ENCODE assay signal across 11 cellular contexts in genomic region chr2:156430236-156430977, GRCh38. TPM values are rescaled to one million over a fixed set of nuclear protein-coding genes. Genes with fewer than 3 reads are reported as not detected.
DNase-seq lines count a peak whose midpoint lies in the region; ATAC-seq, FAIRE-seq and TF ChIP-seq lines count a peak whose summit lies in the region.
"Had no signal": no experiment of that assay in that cellular context is flagged by ENCODE, and none has a peak within 500 bp of the region (broad histone marks: within the 10 kb centered on the region; RNA-seq: fewer than 3 reads in every experiment).

No MANE protein-coding gene starts in this region.

- TF ChIP-seq CTCF in natural killer cell (IDR thresholded peaks at IDR 0.05) (no peak), mammary epithelial cell (conservative IDR thresholded peaks at IDR 0.05 in 1 of 2, IDR thresholded peaks at IDR 0.05 in 1 of 2; ENCODE audit: extremely low read depth in 1 of 2, insufficient read depth in 1 of 2, low read depth in 1 of 2, low read length in 2 of 2) (no peak), upper lobe of right lung (IDR thresholded peaks at IDR 0.05) (no peak)

- H3K9ac ChIP-seq in mammary epithelial cell (ENCODE audit: insufficient read depth, low read length): no peak overlapping the region

- H3K27ac ChIP-seq in mammary epithelial cell (ENCODE audit: insufficient read depth, low read depth, low read length) (no peak overlapping the region), upper lobe of right lung (peak overlapping the region; percentile 8)

- intact Hi-C loops in natural killer cell (cut with micrococcal nuclease): no loop called here
- intact Hi-C loops in mammary epithelial cell (cut with micrococcal nuclease): no loop called here
- intact Hi-C loops in upper lobe of right lung (cut with DNase I): no loop called here
- intact Hi-C loops in posterior vena cava (cut with DNase I): no loop called here

- dilution Hi-C loops in mammary epithelial cell (cut with HindIII; ENCODE audit: low sequenced_read_pairs): loop anchor here (25.0 kb wide), 1 partner anchor 807 kb away; no protein-coding TSS in a partner anchor

- H3K4me3 ChIP-seq in mammary epithelial cell (replicated peaks in 1 of 3; ENCODE audit: insufficient read depth in 1 of 3, low read depth in 2 of 3, low read length in 3 of 3) (no peak overlapping the region), upper lobe of right lung (no peak overlapping the region)

- CTCF ChIA-PET in mammary epithelial cell (lab: Charles Lee; ENCODE audit: low non-redundant PET): no interaction called here

- FAIRE-seq in HTR-8/SVneo (lab: Jason Lieb, UNC): no peak

- peak overlapping the region; percentile 21 for H3K4me3 Mint-ChIP-seq in natural killer cell treated with Interleukin-12 subunit alpha and Interleukin-12 subunit beta and Interleukin-15 and Interleukin-18, amount 100 ng/mL, for 72 hours
- H3K4me3 Mint-ChIP-seq in natural killer cell: no peak overlapping the region
- H3K4me3 Mint-ChIP-seq: activated CD8-positive, alpha-beta memory T cell treated with anti-CD3 and anti-CD28 coated beads, Interleukin-2, amount 10 ng/mL, durations not matched to agents 7 days and 5 days; B cell had no signal

- H2AFZ ChIP-seq in mammary epithelial cell (ENCODE audit: low read depth, low read length): peak overlapping the region; percentile 1

- no peak for DNase-seq in natural killer cell treated with Interleukin-12 subunit alpha and Interleukin-12 subunit beta and Interleukin-15 and Interleukin-18, amount 100 ng/mL, for 72 hours (ENCODE audit: low spot score)
- DNase-seq in natural killer cell (no peak), mammary epithelial cell (peak; percentile 24), upper lobe of right lung (no peak), posterior vena cava (ENCODE audit: low spot score) (no peak), HTR-8/SVneo (ENCODE audit: insufficient read length, low spot score) (no peak), ureter (ENCODE audit: low spot score) (no peak)
- DNase-seq: activated CD8-positive, alpha-beta memory T cell treated with anti-CD3 and anti-CD28 coated beads, Interleukin-2, amount 10 ng/mL, durations not matched to agents 7 days and 5 days; NCI-H748 treated with DMSO at 0.1 percent for 48 hours had no signal

- H3K4me1 ChIP-seq in mammary epithelial cell (ENCODE audit: insufficient read depth, low read length) (peaks cover 16% of the 10 kb centered on the region), upper lobe of right lung (peaks cover 20% of the 10 kb centered on the region)

- no peaks in the 10 kb centered on the region for H3K36me3 Mint-ChIP-seq in natural killer cell treated with Interleukin-12 subunit alpha and Interleukin-12 subunit beta and Interleukin-15 and Interleukin-18, amount 100 ng/mL, for 72 hours
- H3K36me3 Mint-ChIP-seq in natural killer cell: no peaks in the 10 kb centered on the region

- H3K27me3 ChIP-seq in mammary epithelial cell (ENCODE audit: insufficient read depth, low read length) (no peaks in the 10 kb centered on the region), upper lobe of right lung (no peaks in the 10 kb centered on the region)

- no peak overlapping the region for H3K4me2 ChIP-seq in mammary epithelial cell (ENCODE audit: insufficient read depth, low read depth, low read length)

- no TSS peak for BruUV-seq in mammary epithelial cell (replicated peaks; lab: Mats Ljungman, UMichigan)

- H3K9me3 ChIP-seq in mammary epithelial cell (replicated peaks; ENCODE audit: insufficient read depth, low read length) (no peaks in the 10 kb centered on the region), upper lobe of right lung (no peaks in the 10 kb centered on the region)

- H3K27ac Mint-ChIP-seq in natural killer cell treated with Interleukin-12 subunit alpha and Interleukin-12 subunit beta and Interleukin-15 and Interleukin-18, amount 100 ng/mL, for 72 hours: peak overlapping the region; percentile 32 to 70
- no peak overlapping the region for H3K27ac Mint-ChIP-seq in natural killer cell
- H3K27ac Mint-ChIP-seq: activated CD8-positive, alpha-beta memory T cell treated with anti-CD3 and anti-CD28 coated beads, Interleukin-2, amount 10 ng/mL, durations not matched to agents 7 days and 5 days had no signal

- 72% methylated on average over 2 of the region's 2 CpGs for WGBS in mammary epithelial cell (ENCODE audit: low coverage, missing lambda C conversion rate)

- in situ Hi-C loops in mammary epithelial cell (cut with MboI; ENCODE audit: low sequenced_read_pairs in 2 of 2): loop anchor here in 1 of 2 donors (25.0 kb wide), 1 partner anchor 93 kb away; the partner anchor contains the start of gene NR4A2

- H3K36me3 ChIP-seq in mammary epithelial cell (ENCODE audit: insufficient read depth, low read length): no peaks in the 10 kb centered on the region
- no peaks in the 10 kb centered on the region for H3K36me3 ChIP-seq in upper lobe of right lung

- no peaks in the 10 kb centered on the region for H3K79me2 ChIP-seq in mammary epithelial cell (ENCODE audit: insufficient read depth, low read length)

- no peaks in the 10 kb centered on the region for H3K9me3 Mint-ChIP-seq in natural killer cell treated with Interleukin-12 subunit alpha and Interleukin-12 subunit beta and Interleukin-15 and Interleukin-18, amount 100 ng/mL, for 72 hours
- no peaks in the 10 kb centered on the region for H3K9me3 Mint-ChIP-seq in natural killer cell

- peaks cover 1 to 3% of the 10 kb centered on the region in 2 donors for H3K27me3 Mint-ChIP-seq in natural killer cell treated with Interleukin-12 subunit alpha and Interleukin-12 subunit beta and Interleukin-15 and Interleukin-18, amount 100 ng/mL, for 72 hours
- H3K27me3 Mint-ChIP-seq in natural killer cell (ENCODE audit: low read depth in 2 of 2): no peaks in the 10 kb centered on the region
- H3K27me3 Mint-ChIP-seq: B cell had no signal

- no peaks in the 10 kb centered on the region for H4K20me1 ChIP-seq in mammary epithelial cell (ENCODE audit: insufficient read depth, low read length)

- ATAC-seq in natural killer cell treated with Interleukin-12 subunit alpha and Interleukin-12 subunit beta and Interleukin-15 and Interleukin-18, amount 100 ng/mL, for 72 hours: no peak
- ATAC-seq in natural killer cell: no peak
- peak; percentile 20 for ATAC-seq in HG03432 (IDR thresholded peaks at IDR 0.05; ENCODE audit: unreplicated experiment)
- no peak for ATAC-seq in upper lobe of right lung
- ATAC-seq: activated CD8-positive, alpha-beta memory T cell treated with anti-CD3 and anti-CD28 coated beads, Interleukin-2, amount 10 ng/mL, durations not matched to agents 7 days and 5 days had no signal

- H3K4me1 Mint-ChIP-seq in natural killer cell treated with Interleukin-12 subunit alpha and Interleukin-12 subunit beta and Interleukin-15 and Interleukin-18, amount 100 ng/mL, for 72 hours (ENCODE audit: low read depth in 2 of 2): peaks cover 10 to 12% of the 10 kb centered on the region in 2 donors
- H3K4me1 Mint-ChIP-seq in natural killer cell: no peaks in the 10 kb centered on the region

RNA-seq across cellular contexts. Expression of gene GPD2, which starts 5.8 kb away (rescaled TPM):
- total RNA-seq in natural killer cell treated with Interleukin-12 subunit alpha and Interleukin-12 subunit beta and Interleukin-15 and Interleukin-18, amount 100 ng/mL, for 72 hours: 10 to 100 TPM; 25.7 to 34.1 TPM
- total RNA-seq in natural killer cell (10 to 100 TPM; 12.5 to 20.2 (median 18.3) TPM), mammary epithelial cell (10 to 100 TPM; 30.0 to 39.3 TPM), upper lobe of right lung (41.9 TPM), posterior vena cava (10 to 100 TPM; 14.8 to 16.6 TPM), ureter (58.2 TPM)
- polyA plus RNA-seq in mammary epithelial cell: 17.2 TPM
- polyA minus RNA-seq in mammary epithelial cell: 58.2 TPM

Comparison
In these comparisons a context has a peak if more than half of its experiments do, and no peak if none do; other contexts are left out.
1. H3K27ac Mint-ChIP-seq: peak in natural killer cell treated with Interleukin-12 subunit alpha and Interleukin-12 subunit beta and Interleukin-15 and Interleukin-18, amount 100 ng/mL, for 72 hours (2 of 2); none in natural killer cell (0 of 2).